ENCODE assay signal across 16 cellular contexts in genomic region chr17:850086-850827, GRCh38.
A peak's percentile ranks its signal among the peaks of the same experiment; 100 is the strongest.
DNase-seq lines count a peak whose midpoint lies in the region; ATAC-seq and TF ChIP-seq lines count a peak whose summit lies in the region.
"Had no signal": no experiment of that assay in that cellular context is flagged by ENCODE, and none has a peak within 500 bp of the region (broad histone marks: within the 10 kb centered on the region; RNA-seq: fewer than 3 reads in every experiment).

No MANE protein-coding gene starts in this region.

- H3K79me2 ChIP-seq in fibroblast of lung (ENCODE audit: control insufficient read depth, insufficient read depth, low read length): no peaks in the 10 kb centered on the region

- no peaks in the 10 kb centered on the region for H3K27me3 Mint-ChIP-seq in osteocyte (ENCODE audit: unreplicated experiment)

- H3K36me3 Mint-ChIP-seq in osteocyte (ENCODE audit: unreplicated experiment): peaks cover 3% of the 10 kb centered on the region
- H3K36me3 Mint-ChIP-seq: activated CD4-positive, alpha-beta memory T cell treated with anti-CD3 and anti-CD28 coated beads for 36 hours had no signal

- H3K27me3 ChIP-seq in right atrium auricular region (no peaks in the 10 kb centered on the region), fibroblast of lung (ENCODE audit: control insufficient read depth, insufficient read depth, low read length) (no peaks in the 10 kb centered on the region), vagina (no peaks in the 10 kb centered on the region)

- peak overlapping the region; percentile 60 for H3K27ac Mint-ChIP-seq in osteocyte (ENCODE audit: unreplicated experiment)
- H3K27ac Mint-ChIP-seq: activated CD4-positive, alpha-beta memory T cell treated with anti-CD3 and anti-CD28 coated beads for 36 hours; dendritic cell treated with granulocyte-macrophage colony-stimulating factor and Interleukin-4, amounts not matched to agents 40 ng/mL and 50 ng/mL, for 4 days had no signal

- H3K27ac ChIP-seq in right atrium auricular region (peak overlapping the region; percentile 35 to 58), fibroblast of lung (ENCODE audit: insufficient read depth, low read length) (peak overlapping the region; percentile 81), vagina (peak overlapping the region; percentile 75)
- H3K27ac ChIP-seq: SK-N-MC had no signal

- H3K4me2 ChIP-seq in fibroblast of lung (ENCODE audit: extremely low read depth, insufficient read depth, low read length): peak overlapping the region; percentile 85

- no peak overlapping the region for H2AFZ ChIP-seq in fibroblast of lung (ENCODE audit: low read length)

- H3K36me3 ChIP-seq in right atrium auricular region: no peaks in the 10 kb centered on the region
- no peaks in the 10 kb centered on the region for H3K36me3 ChIP-seq in fibroblast of lung (ENCODE audit: control insufficient read depth, insufficient read depth, low read length)
- no peaks in the 10 kb centered on the region for H3K36me3 ChIP-seq in vagina

- H3K9ac ChIP-seq in fibroblast of lung (ENCODE audit: insufficient read depth, low read length): no peak overlapping the region

- peaks cover 41% of the 10 kb centered on the region for H3K4me1 Mint-ChIP-seq in osteocyte (ENCODE audit: unreplicated experiment)

- H3K4me3 Mint-ChIP-seq in osteocyte (ENCODE audit: unreplicated experiment): no peak overlapping the region
- H3K4me3 Mint-ChIP-seq: activated CD4-positive, alpha-beta memory T cell treated with anti-CD3 and anti-CD28 coated beads for 36 hours; dendritic cell treated with granulocyte-macrophage colony-stimulating factor and Interleukin-4, amounts not matched to agents 40 ng/mL and 50 ng/mL, for 4 days; IgD-negative memory B cell had no signal

- H3K4me1 ChIP-seq in right atrium auricular region (peaks cover 0 to 42% of the 10 kb centered on the region in 2 donors), fibroblast of lung (ENCODE audit: control insufficient read depth, extremely low read depth, insufficient read depth, low read length) (peaks cover 7% of the 10 kb centered on the region), vagina (peaks cover 54% of the 10 kb centered on the region)

- TF ChIP-seq POLR2A in vagina (IDR thresholded peaks at IDR 0.05): no peak

- no peak overlapping the region for H3K4me3 ChIP-seq in right atrium auricular region
- peak overlapping the region in 2 of 4 experiments; percentile 18 to 21 for H3K4me3 ChIP-seq in fibroblast of lung (replicated peaks in 1 of 4; ENCODE audit: control extremely low read depth in 1 of 4, insufficient read depth in 1 of 4, low read depth in 3 of 4, low read length in 4 of 4)
- peak overlapping the region; percentile 18 for H3K4me3 ChIP-seq in vagina
- H3K4me3 ChIP-seq: SK-N-MC had no signal

- DNase-seq in right atrium auricular region (ENCODE audit: low spot score): no peak
- DNase-seq in left ventricle myocardium superior: no peak
- DNase-seq in fibroblast of lung (ENCODE audit: low read depth in 2 of 2): no peak
- no peak for DNase-seq in osteocyte (ENCODE audit: extremely low spot score, unreplicated experiment)
- no peak for DNase-seq in vagina (ENCODE audit: extremely low spot score in 2 of 2)
- no peak for DNase-seq in posterior vena cava (ENCODE audit: low spot score)
- no peak for DNase-seq in NAMALWA (ENCODE audit: low spot score)
- DNase-seq: activated CD4-positive, alpha-beta memory T cell treated with anti-CD3 and anti-CD28 coated beads for 36 hours; GOT3; NCI-H1048; stimulated activated CD4-positive, alpha-beta T cell treated with anti-CD3 and anti-CD28 coated beads, Interleukin-4, amount 100 ng/mL, for 4 hours had no signal

- no peak for TF ChIP-seq CTCF in right atrium auricular region (IDR thresholded peaks at IDR 0.05)
- no peak for TF ChIP-seq CTCF in fibroblast of lung (conservative IDR thresholded peaks at IDR 0.05 in 1 of 2, IDR thresholded peaks at IDR 0.05 in 1 of 2; ENCODE audit: low read depth in 1 of 2, low read length in 2 of 2)
- TF ChIP-seq CTCF in osteocyte (IDR thresholded peaks at IDR 0.05): no peak
- TF ChIP-seq CTCF in vagina (IDR thresholded peaks at IDR 0.05): no peak

- intact Hi-C loops in left ventricle myocardium superior (cut with micrococcal nuclease): no loop called here
- intact Hi-C loops in vagina (cut with DNase I): loop anchor here (10.0 kb wide), 1 partner anchor 125 kb away; the partner anchor contains the start of gene NXN
- intact Hi-C loops in posterior vena cava (cut with DNase I): no loop called here

- H3K9me3 ChIP-seq in right atrium auricular region: no peaks in the 10 kb centered on the region
- no peaks in the 10 kb centered on the region for H3K9me3 ChIP-seq in fibroblast of lung (ENCODE audit: control insufficient read depth, insufficient read depth, low read depth, low read length)
- H3K9me3 ChIP-seq in vagina: no peaks in the 10 kb centered on the region

- ATAC-seq in left ventricle myocardium superior: no peak
- ATAC-seq in GM19035 (IDR thresholded peaks at IDR 0.05; ENCODE audit: unreplicated experiment): no peak
- ATAC-seq: right cardiac atrium had no signal

- no peaks in the 10 kb centered on the region for H4K20me1 ChIP-seq in fibroblast of lung (ENCODE audit: control insufficient read depth, extremely low read depth, insufficient read depth, low read length)

- no peaks in the 10 kb centered on the region for H3K9me3 Mint-ChIP-seq in osteocyte (ENCODE audit: unreplicated experiment)
- H3K9me3 Mint-ChIP-seq: activated CD4-positive, alpha-beta memory T cell treated with anti-CD3 and anti-CD28 coated beads for 36 hours; dendritic cell treated with granulocyte-macrophage colony-stimulating factor and Interleukin-4, amounts not matched to agents 40 ng/mL and 50 ng/mL, for 4 days; IgD-negative memory B cell had no signal

Comparison
In these comparisons a context has a peak if more than half of its experiments do, and no peak if none do; other contexts are left out.
1. H3K4me3 ChIP-seq: peak in vagina (2 of 2); none in right atrium auricular region (0 of 2).
2. Peak in every context shown above with its lines, with median percentiles within 50 percentile points of each other: H3K27ac ChIP-seq.